Comparison of ENCODE assay signal across 2 cellular contexts in genomic region chr1:10438677-10439163, GRCh38.
TF ChIP-seq lines count a peak whose summit lies in the region.

No MANE protein-coding gene starts in this region.

TF ChIP-seq in HepG2, 621 proteins besides CTCF, POLR2A, EP300 and RAD21 (continues in another document):
- TF ChIP-seq ZNF205 (CRISPR knock-in tag; IDR thresholded peaks at IDR 0.05) (no peak), CREM (IDR thresholded peaks at IDR 0.05) (0 out of 2 replicates have a peak, but pooled peaks have one; percentile 19), CREM (CRISPR knock-in tag; IDR thresholded peaks at IDR 0.05) (no peak), BCL6 (CRISPR knock-in tag; IDR thresholded peaks at IDR 0.05) (0 out of 2 replicates have a peak, but pooled peaks have one; percentile 43), ZNF567 (CRISPR knock-in tag; IDR thresholded peaks at IDR 0.05; ENCODE audit: borderline replicate concordance) (no peak), ZNF142 (CRISPR knock-in tag; IDR thresholded peaks at IDR 0.05) (no peak), SAP130 (CRISPR knock-in tag; IDR thresholded peaks at IDR 0.05; ENCODE audit: low read depth) (peak; percentile 37), ZNF782 (CRISPR knock-in tag; IDR thresholded peaks at IDR 0.05; ENCODE audit: borderline replicate concordance) (no peak), CREB1 (IDR thresholded peaks at IDR 0.05) (no peak), CREB1 (CRISPR knock-in tag; IDR thresholded peaks at IDR 0.05) (peak; percentile 32; the same call in 1 of the 2 replicates), ZNF530 (CRISPR knock-in tag; IDR thresholded peaks at IDR 0.05; ENCODE audit: low read depth) (no peak), PCBP2 (optimal IDR thresholded peaks at IDR 0.05; ENCODE audit: low read depth, low read length, poor library complexity, severe bottlenecking) (no peak), MXI1 (IDR thresholded peaks at IDR 0.05; ENCODE audit: borderline replicate concordance, low read depth, low read length) (peak; percentile 42; the same call in 1 of the 3 replicates), FOXP4 (CRISPR knock-in tag; IDR thresholded peaks at IDR 0.05) (peak; percentile 57), GABPB1 (CRISPR knock-in tag; IDR thresholded peaks at IDR 0.05) (no peak), MLLT10 (CRISPR knock-in tag; IDR thresholded peaks at IDR 0.05) (no peak), ZNF451 (CRISPR knock-in tag; IDR thresholded peaks at IDR 0.05) (no peak), SOX5 (CRISPR knock-in tag; IDR thresholded peaks at IDR 0.05; ENCODE audit: borderline replicate concordance) (peak; percentile 38; the same call in 1 of the 2 replicates), PRDM4 (CRISPR knock-in tag; IDR thresholded peaks at IDR 0.05; ENCODE audit: borderline replicate concordance) (no peak)

TF ChIP-seq in SK-N-SH treated with all-trans-retinoic acid at 6 μM for 48 hours, 23 proteins besides CTCF, POLR2A, EP300 and RAD21:
- TF ChIP-seq CSRNP3 (CRISPR knock-in tag; IDR thresholded peaks at IDR 0.05) (no peak), ARNTL (CRISPR knock-in tag; IDR thresholded peaks at IDR 0.05; ENCODE audit: borderline replicate concordance, low read depth) (no peak), TOX (CRISPR knock-in tag; IDR thresholded peaks at IDR 0.05; ENCODE audit: borderline replicate concordance) (no peak)
